Comparison of ENCODE assay signal across 18 cellular contexts in genomic region chr1:203369666-203370065, GRCh38. TPM values are rescaled to one million over a fixed set of nuclear protein-coding genes. Genes with fewer than 3 reads are reported as not detected.
DNase-seq lines count a peak whose midpoint lies in the region; ATAC-seq and TF ChIP-seq lines count a peak whose summit lies in the region.
"Had no signal": no experiment of that assay in that cellular context is flagged by ENCODE, and none has a peak within 500 bp of the region (broad histone marks: within the 10 kb centered on the region; RNA-seq: fewer than 3 reads in every experiment).

No MANE protein-coding gene starts in this region.

- intact Hi-C loops in esophagus muscularis mucosa (cut with DNase I), result loop anchor here (10.0 kb wide), 1 partner anchor 115 kb away; no protein-coding TSS in a partner anchor
- intact Hi-C loops in sciatic nerve (cut with DNase I), result no loop called here

- no peaks in the 10 kb centered on the region for H3K27me3 ChIP-seq in esophagus muscularis mucosa
- H3K27me3 ChIP-seq: thyroid gland had no signal

- no peaks in the 10 kb centered on the region for H3K9me3 ChIP-seq in esophagus muscularis mucosa
- H3K9me3 ChIP-seq: thyroid gland had no signal

- 86% methylated on average over 4 of the region's 4 CpGs for WGBS in esophagus muscularis mucosa

- TF ChIP-seq CTCF in esophagus muscularis mucosa (IDR thresholded peaks at IDR 0.05), result no peak

- DNase-seq in CD1c-positive myeloid dendritic cell (ENCODE audit: extremely low spot score), result peak; percentile 52
- DNase-seq in NOMO-1 treated with DMSO at 0.1 percent for 48 hours (lab: John Stamatoyannopoulos, UW; ENCODE audit: unreplicated experiment), result peak; percentile 60
- DNase-seq in esophagus muscularis mucosa (ENCODE audit: extremely low spot score), result no peak
- no peak for DNase-seq in sciatic nerve (ENCODE audit: low spot score)
- no peak for DNase-seq in NCI-H187 (lab: John Stamatoyannopoulos, UW)
- no peak for DNase-seq in NCI-H1436 treated with DMSO at 0.1 percent for 48 hours (lab: John Stamatoyannopoulos, UW)
- DNase-seq: activated naive CD8-positive, alpha-beta T cell treated with anti-CD3 and anti-CD28 coated beads for 36 hours; NCI-H1417 treated with DMSO at 0.1 percent for 48 hours; NCI-H2171; NCI-H69; retina; stimulated activated CD4-positive, alpha-beta T cell treated with anti-CD3 and anti-CD28 coated beads, Interleukin-15, amount 100 ng/mL, for 24 hours had no signal

- no peak for TF ChIP-seq EP300 in esophagus muscularis mucosa (IDR thresholded peaks at IDR 0.05)

- no peak for TF ChIP-seq POLR2A in esophagus muscularis mucosa (IDR thresholded peaks at IDR 0.05; ENCODE audit: low read depth)

- no peaks in the 10 kb centered on the region for H3K36me3 ChIP-seq in esophagus muscularis mucosa
- H3K36me3 ChIP-seq: thyroid gland had no signal

- H3K4me1 ChIP-seq in esophagus muscularis mucosa, result peaks cover 16 to 31% (median 27%) of the 10 kb centered on the region in 4 donors

- H3K27ac ChIP-seq in esophagus muscularis mucosa (replicated peaks in 1 of 4), result peak overlapping the region; percentile 23 to 60 (median 48)
- H3K27ac ChIP-seq: thyroid gland had no signal

- H3K4me3 ChIP-seq in esophagus muscularis mucosa, result no peak overlapping the region
- H3K4me3 ChIP-seq: GM23338, thyroid gland had no signal

- ATAC-seq in sciatic nerve (peak; percentile 11), GM21717 (IDR thresholded peaks at IDR 0.05; ENCODE audit: unreplicated experiment) (no peak), HG02970 (IDR thresholded peaks at IDR 0.05; ENCODE audit: low FRiP score, unreplicated experiment) (no peak)
- ATAC-seq: GM23338, PC-3 had no signal

RNA-seq across cellular contexts. Expression of gene FMOD, which starts 18.7 kb away (rescaled TPM):
- 10 to 100 TPM; 24.5 to 36.8 (median 33.8) TPM for total RNA-seq in esophagus muscularis mucosa
- total RNA-seq in sciatic nerve, result 126 TPM
- total RNA-seq: mononuclear cell, PC-3 had no signal

Comparison
In these comparisons a context has a peak if more than half of its experiments do, and no peak if none do; other contexts are left out.
1. DNase-seq: peak in CD1c-positive myeloid dendritic cell (single experiment) and NOMO-1 treated with DMSO at 0.1 percent for 48 hours (single experiment); none in esophagus muscularis mucosa (single experiment), sciatic nerve (single experiment), NCI-H187 (0 of 2) and NCI-H1436 treated with DMSO at 0.1 percent for 48 hours (single experiment).